ENCODE assay signal across 26 cellular contexts in the genomic region with DNA sequence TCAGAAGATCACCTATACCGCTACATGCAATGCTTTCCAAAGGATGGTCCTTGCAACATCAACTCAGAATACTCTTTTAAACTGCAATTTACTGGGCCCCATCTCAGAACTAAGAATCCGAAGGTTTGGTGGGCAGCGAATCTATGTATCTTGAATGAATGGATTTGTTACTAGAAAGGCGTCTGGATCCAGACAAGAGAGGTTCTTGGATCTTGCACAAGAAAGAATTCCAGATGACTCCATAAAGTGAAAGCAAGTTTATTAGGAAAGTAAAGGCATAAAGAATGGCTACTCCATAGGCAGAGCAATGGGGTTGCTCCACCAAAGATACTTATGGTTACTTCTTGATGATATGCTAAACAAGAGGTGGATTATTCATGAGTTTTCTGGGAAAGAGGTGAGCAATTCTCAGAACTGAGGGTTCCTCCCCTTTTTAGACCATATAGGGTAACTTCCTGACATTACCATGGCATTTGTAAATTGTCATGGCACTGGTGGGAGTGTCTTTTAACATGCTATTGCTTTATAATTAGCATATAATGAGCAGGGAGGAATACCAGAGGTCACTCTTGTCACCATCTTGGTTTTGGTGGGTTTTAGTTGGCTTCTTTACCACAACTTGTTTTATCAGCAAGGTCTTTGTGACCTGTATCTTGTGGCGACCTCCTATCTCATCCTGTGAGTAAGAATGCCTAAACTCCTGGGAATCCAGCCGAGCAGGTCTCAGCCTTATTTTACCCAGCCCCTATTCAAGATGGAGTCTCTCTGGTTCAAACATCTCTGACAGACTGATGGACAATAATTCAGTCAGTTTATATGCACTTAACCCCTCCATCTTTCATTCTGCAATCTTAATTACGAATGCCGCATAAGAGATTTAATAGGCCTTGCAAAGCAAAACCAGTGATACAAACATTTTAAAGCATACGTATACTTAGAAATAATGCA. TPM values are rescaled to one million over a fixed set of nuclear protein-coding genes. Genes with fewer than 3 reads are reported as not detected.
A peak's percentile ranks its signal among the peaks of the same experiment; 100 is the strongest.
DNase-seq lines count a peak whose midpoint lies in the region; ATAC-seq and TF ChIP-seq lines count a peak whose summit lies in the region.
"Had no signal": no experiment of that assay in that cellular context is flagged by ENCODE, and none has a peak within 500 bp of the region (broad histone marks: within the 10 kb centered on the region; RNA-seq: fewer than 3 reads in every experiment).

No MANE protein-coding gene starts in this region.

- H3K36me3 Mint-ChIP-seq in MCF 10A (ENCODE audit: insufficient read depth, unreplicated experiment) = no peaks in the 10 kb centered on the region
- H3K36me3 Mint-ChIP-seq: activated naive CD4-positive, alpha-beta T cell treated with anti-CD3 and anti-CD28 coated beads, Interleukin-2, amount 50 U/mL, for 72 hours; stimulated activated effector memory CD8-positive, alpha-beta T cell treated with anti-CD3 and anti-CD28 coated beads, Interleukin-12 subunit alpha, Interleukin-12 subunit beta, amount 100 ng/mL, for 72 hours had no signal

- no peak overlapping the region for H2AFZ ChIP-seq in GM23248

- H3F3A ChIP-seq in GM23248 (ENCODE audit: insufficient read depth) = peaks cover 27% of the 10 kb centered on the region

- intact Hi-C loops in MCF 10A (cut with micrococcal nuclease) (no loop called here), sigmoid colon (cut with DNase I) (no loop called here)

- TF ChIP-seq CTCF in MCF 10A (IDR thresholded peaks at IDR 0.05; ENCODE audit: unreplicated experiment) = no peak
- no peak for TF ChIP-seq CTCF in gastroesophageal sphincter (IDR thresholded peaks at IDR 0.05)
- no peak for TF ChIP-seq CTCF in sigmoid colon (IDR thresholded peaks at IDR 0.05)

- H3K9me3 ChIP-seq in GM23248 (ENCODE audit: low read depth) (no peaks in the 10 kb centered on the region), gastroesophageal sphincter (no peaks in the 10 kb centered on the region), sigmoid colon (no peaks in the 10 kb centered on the region)
- H3K9me3 ChIP-seq: MG63, thoracic aorta had no signal

- POLR2A ChIA-PET in MCF 10A (lab: Yijun Ruan, JAX) = no interaction called here

- H3K27ac ChIP-seq in GM23248 = peak overlapping the region; percentile 84
- H3K27ac ChIP-seq in gastroesophageal sphincter = peak overlapping the region; percentile 63 to 75 (median 71)
- peak overlapping the region; percentile 73 to 83 (median 78) for H3K27ac ChIP-seq in sigmoid colon
- H3K27ac ChIP-seq: C4-2B, thoracic aorta, VCaP had no signal

- BruUV-seq in MCF 10A (replicated peaks; lab: Mats Ljungman, UMichigan) = no TSS peak

- no peaks in the 10 kb centered on the region for H3K9me3 Mint-ChIP-seq in MCF 10A (ENCODE audit: unreplicated experiment)
- H3K9me3 Mint-ChIP-seq: activated CD4-positive, alpha-beta T cell treated with anti-CD3 and anti-CD28 coated beads, Interleukin-2, amount 10 ng/mL, durations not matched to agents 24 days and 14 days; activated naive CD4-positive, alpha-beta T cell treated with anti-CD3 and anti-CD28 coated beads, Interleukin-2, amount 50 U/mL, for 72 hours; activated T-cell treated with anti-CD3 and anti-CD28 coated beads, Interleukin-2, amount 50 U/mL, for 72 hours; neural crest cell; stimulated activated effector memory CD8-positive, alpha-beta T cell treated with anti-CD3 and anti-CD28 coated beads, Interleukin-12 subunit alpha, Interleukin-12 subunit beta, amount 100 ng/mL, for 72 hours had no signal

- TF ChIP-seq EP300 in gastroesophageal sphincter (IDR thresholded peaks at IDR 0.05) (no peak), sigmoid colon (IDR thresholded peaks at IDR 0.05) (peak in 1 of 4 donors; percentile 13)

- no peaks in the 10 kb centered on the region for H3K9me2 ChIP-seq in GM23248 (ENCODE audit: insufficient read depth)

- WGBS in GM23248 (ENCODE audit: low coverage in 1 of 2, low lambda C conversion rate in 2 of 2, missing lambda C conversion rate in 2 of 2), 2 experiments = 56 to 57% methylated on average over 9 of the region's 9 CpGs
- WGBS in gastroesophageal sphincter (ENCODE audit: low coverage in 1 of 2), 2 donors = 61 to 65% methylated on average over 9 of the region's 9 CpGs
- WGBS in sigmoid colon, 2 donors = 95 to 96% methylated on average over 9 of the region's 9 CpGs

- in situ Hi-C loops in GM23248 (cut with MboI) = no loop called here

- TF ChIP-seq POLR2A in gastroesophageal sphincter (IDR thresholded peaks at IDR 0.05) (no peak), sigmoid colon (IDR thresholded peaks at IDR 0.05) (no peak)

- H3K27ac Mint-ChIP-seq in MCF 10A (ENCODE audit: low read depth, unreplicated experiment) = peak overlapping the region; percentile 51
- H3K27ac Mint-ChIP-seq: activated CD4-positive, alpha-beta T cell treated with anti-CD3 and anti-CD28 coated beads, Interleukin-2, amount 10 ng/mL, durations not matched to agents 24 days and 14 days; activated naive CD4-positive, alpha-beta T cell treated with anti-CD3 and anti-CD28 coated beads, Interleukin-2, amount 50 U/mL, for 72 hours; activated T-cell treated with anti-CD3 and anti-CD28 coated beads, Interleukin-2, amount 50 U/mL, for 72 hours; stimulated activated effector memory CD8-positive, alpha-beta T cell treated with anti-CD3 and anti-CD28 coated beads, Interleukin-12 subunit alpha, Interleukin-12 subunit beta, amount 100 ng/mL, for 72 hours had no signal

- no peaks in the 10 kb centered on the region for H3K27me3 Mint-ChIP-seq in MCF 10A (ENCODE audit: insufficient read depth, unreplicated experiment)
- H3K27me3 Mint-ChIP-seq: progenitor cell of endocrine pancreas had no signal

- CTCF ChIA-PET in MCF 10A (lab: Yijun Ruan, JAX) = no interaction called here

- no peaks in the 10 kb centered on the region for H3K36me3 ChIP-seq in GM23248 (ENCODE audit: low read depth)
- no peaks in the 10 kb centered on the region for H3K36me3 ChIP-seq in gastroesophageal sphincter
- no peaks in the 10 kb centered on the region for H3K36me3 ChIP-seq in sigmoid colon
- H3K36me3 ChIP-seq: MG63, thoracic aorta had no signal

- H3K4me3 Mint-ChIP-seq in MCF 10A (ENCODE audit: unreplicated experiment) = peak overlapping the region; percentile 44
- H3K4me3 Mint-ChIP-seq: activated CD4-positive, alpha-beta T cell treated with anti-CD3 and anti-CD28 coated beads, Interleukin-2, amount 10 ng/mL, durations not matched to agents 24 days and 14 days; activated T-cell treated with anti-CD3 and anti-CD28 coated beads, Interleukin-2, amount 50 U/mL, for 72 hours; neural crest cell; stimulated activated effector memory CD8-positive, alpha-beta T cell treated with anti-CD3 and anti-CD28 coated beads, Interleukin-12 subunit alpha, Interleukin-12 subunit beta, amount 100 ng/mL, for 72 hours had no signal

- H3K27me3 ChIP-seq in GM23248 (replicated peaks; ENCODE audit: insufficient read depth) = no peaks in the 10 kb centered on the region
- H3K27me3 ChIP-seq in gastroesophageal sphincter = no peaks in the 10 kb centered on the region
- no peaks in the 10 kb centered on the region for H3K27me3 ChIP-seq in sigmoid colon

- peaks cover 27% of the 10 kb centered on the region for H3K4me1 Mint-ChIP-seq in MCF 10A (ENCODE audit: insufficient read depth, unreplicated experiment)
- H3K4me1 Mint-ChIP-seq: activated CD4-positive, alpha-beta T cell treated with anti-CD3 and anti-CD28 coated beads, Interleukin-2, amount 10 ng/mL, durations not matched to agents 24 days and 14 days; stimulated activated effector memory CD8-positive, alpha-beta T cell treated with anti-CD3 and anti-CD28 coated beads, Interleukin-12 subunit alpha, Interleukin-12 subunit beta, amount 100 ng/mL, for 72 hours had no signal

- H3K4me3 ChIP-seq in GM23248 = peak overlapping the region; percentile 61
- H3K4me3 ChIP-seq in gastroesophageal sphincter = no peak overlapping the region
- no peak overlapping the region for H3K4me3 ChIP-seq in sigmoid colon
- H3K4me3 ChIP-seq: MG63, skin epidermis, thoracic aorta had no signal

- H3K79me2 ChIP-seq in GM23248 (ENCODE audit: insufficient read depth) = no peaks in the 10 kb centered on the region

- H3K4me1 ChIP-seq in GM23248 (ENCODE audit: insufficient read depth) (peaks cover 22% of the 10 kb centered on the region), gastroesophageal sphincter (peaks cover 8 to 22% (median 9%) of the 10 kb centered on the region in 3 donors), sigmoid colon (peaks cover 0 to 28% (median 21%) of the 10 kb centered on the region in 4 donors)

- ATAC-seq in gastroesophageal sphincter = no peak
- ATAC-seq in GM18519 (IDR thresholded peaks at IDR 0.05; ENCODE audit: low FRiP score, unreplicated experiment) = no peak
- no peak for ATAC-seq in HG03196 (IDR thresholded peaks at IDR 0.05; ENCODE audit: unreplicated experiment)
- ATAC-seq: activated naive CD4-positive, alpha-beta T cell treated with anti-CD3 and anti-CD28 coated beads, Interleukin-2, amount 50 U/mL, for 72 hours; activated T-cell treated with anti-CD3 and anti-CD28 coated beads, Interleukin-2, amount 50 U/mL, for 72 hours; stimulated activated effector memory CD8-positive, alpha-beta T cell treated with anti-CD3 and anti-CD28 coated beads, Interleukin-12 subunit alpha, Interleukin-12 subunit beta, amount 100 ng/mL, for 72 hours had no signal

- peak; percentile 55 for DNase-seq in GM23248
- DNase-seq in MCF 10A (ENCODE audit: unreplicated experiment) = peak; percentile 8
- no peak for DNase-seq in sigmoid colon
- DNase-seq in NOMO-1 treated with DMSO at 0.1 percent for 48 hours (lab: John Stamatoyannopoulos, UW; ENCODE audit: unreplicated experiment) = no peak
- DNase-seq in stimulated activated CD4-positive, alpha-beta T cell treated with anti-CD3 and anti-CD28 coated beads, Interleukin-4, amount 100 ng/mL, for 1 hour = no peak
- DNase-seq: ACHN; activated CD4-positive, alpha-beta T cell treated with anti-CD3 and anti-CD28 coated beads, Interleukin-2, amount 10 ng/mL, durations not matched to agents 24 days and 14 days; activated T-cell treated with anti-CD3 and anti-CD28 coated beads, Interleukin-2, amount 50 U/mL, for 72 hours; effector CD4-positive, alpha-beta T cell; NCI-H1436; NCI-H2107; NCI-H510A treated with DMSO at 0.1 percent for 48 hours; stimulated activated CD4-positive, alpha-beta T cell treated with anti-CD3 and anti-CD28 coated beads, Interleukin-1b, Interleukin-23, amount 100 ng/mL, for 48 hours; T-helper 2 cell had no signal

- H4K20me1 ChIP-seq in GM23248 (ENCODE audit: insufficient read depth) = no peaks in the 10 kb centered on the region

- H3K4me2 ChIP-seq in GM23248 (ENCODE audit: unreplicated experiment) = peak overlapping the region; percentile 76

- peak overlapping the region; percentile 48 for H3K9ac ChIP-seq in GM23248

RNA-seq across cellular contexts. Expression of a gene that starts 7.5 kb away (rescaled TPM):
- 2.5 and 5.8 TPM in 2 replicates for total RNA-seq in GM23248 (2014; rRNA removed; shearing (Covaris generic))
- polyA plus RNA-seq in GM23248 (2016; fragmentation: Nextera tagmentation; extraction: Ambion mirVana) (9.3 and 11.1 TPM in 2 replicates), sigmoid colon (10 to 100 TPM in 1 of 3 donors, 1 to 10 TPM in 2; 4.2 to 15.6 (median 8.3) TPM)
- total RNA-seq in MCF 10A (2022) (2.9 and 3.2 TPM in 2 replicates), gastroesophageal sphincter (10 to 100 TPM in 3 of 4 donors, 1 to 10 TPM in 1; 9.3 to 12.5 (median 11.4) TPM), sigmoid colon (10 to 100 TPM in 2 of 4 donors, 1 to 10 TPM in 2; 4.5 to 13.0 (median 9.6) TPM)

Comparison
In these comparisons a context has a peak if more than half of its experiments do, and no peak if none do; other contexts are left out.
1. DNase-seq: peak in GM23248 (single experiment) and MCF 10A (single experiment); none in sigmoid colon (single experiment), NOMO-1 treated with DMSO at 0.1 percent for 48 hours (single experiment) and stimulated activated CD4-positive, alpha-beta T cell treated with anti-CD3 and anti-CD28 coated beads, Interleukin-4, amount 100 ng/mL, for 1 hour (single experiment).
2. Peak in every context shown above with its lines, with median percentiles within 50 percentile points of each other: H3K27ac ChIP-seq.